1 cellular context compared by ENCODE assay signal in genomic region chr20:57680131-57680716, GRCh38.
A peak's percentile ranks its signal among the peaks of the same experiment; 100 is the strongest.
TF ChIP-seq lines count a peak whose summit lies in the region.

No MANE protein-coding gene starts in this region.

TF ChIP-seq in GM12878, 131 proteins besides CTCF, POLR2A, EP300 and RAD21 (continued from another document and continues in another):
- TF ChIP-seq ZBED1 (IDR thresholded peaks at IDR 0.05; ENCODE audit: borderline replicate concordance) (peak; percentile 64; the same call in 1 of the 2 replicates), NFYA (IDR thresholded peaks at IDR 0.05; ENCODE audit: borderline replicate concordance, low read depth, low read length) (no peak), SREBF2 (IDR thresholded peaks at IDR 0.05; ENCODE audit: low read length) (no peak), RBBP5 (conservative IDR thresholded peaks at IDR 0.05) (no peak), EGR1 (IDR thresholded peaks at IDR 0.05; ENCODE audit: borderline replicate concordance in 1 of 2, low read depth in 2 of 2, low read length in 2 of 2) (peak in 1 of 2 experiments; percentile 77; a peak in 2 of 3 replicates), IRF4 (IDR thresholded peaks at IDR 0.05; ENCODE audit: low read depth, low read length) (peak; percentile 60; the same call in 1 of the 2 replicates), IKZF1 (conservative IDR thresholded peaks at IDR 0.05) (peak; percentile 90), CREB1 (IDR thresholded peaks at IDR 0.05; ENCODE audit: low read depth) (0 out of 2 replicates have a peak, but pooled peaks have one; percentile 20), ZSCAN29 (IDR thresholded peaks at IDR 0.05) (peak; percentile 65; the same call in 1 of the 2 replicates), NFIC (IDR thresholded peaks at IDR 0.05; ENCODE audit: low read depth, low read length) (peak; percentile 79), CEBPB (IDR thresholded peaks at IDR 0.05; ENCODE audit: borderline replicate concordance in 1 of 2, low read depth in 2 of 2, low read length in 2 of 2) (0 out of 4 replicates have a peak, but pooled peaks of 1 of the 2 experiments have one; percentile 7), PAX5 (IDR thresholded peaks at IDR 0.05; ENCODE audit: borderline replicate concordance, low read depth, low read length) (peak; percentile 94), PBX3 (IDR thresholded peaks at IDR 0.05; ENCODE audit: insufficient replicate concordance, low read depth, low read length) (no peak), POU2F2 (IDR thresholded peaks at IDR 0.05; ENCODE audit: borderline replicate concordance, low read depth, low read length) (peak; percentile 71; the same call in 1 of the 3 replicates), ESRRA (IDR thresholded peaks at IDR 0.05; ENCODE audit: low read length) (no peak), EZH2 (IDR thresholded peaks at IDR 0.05; ENCODE audit: borderline replicate concordance, control insufficient read depth, low read depth, low read length) (no peak), ZNF217 (IDR thresholded peaks at IDR 0.05) (0 out of 2 replicates have a peak, but pooled peaks have one; percentile 28), WRNIP1 (IDR thresholded peaks at IDR 0.05; ENCODE audit: borderline replicate concordance, low read depth, low read length) (no peak), RB1 (IDR thresholded peaks at IDR 0.05; ENCODE audit: borderline replicate concordance) (no peak), CHD1 (IDR thresholded peaks at IDR 0.05; ENCODE audit: low read depth, low read length) (no peak), RUNX3 (IDR thresholded peaks at IDR 0.05; ENCODE audit: low read length) (peak; percentile 96), MTA3 (IDR thresholded peaks at IDR 0.05; ENCODE audit: borderline replicate concordance, low read length) (0 out of 2 replicates have a peak, but pooled peaks have one; percentile 68), KAT2A (conservative IDR thresholded peaks at IDR 0.05; ENCODE audit: control insufficient read depth, low read depth, low read length) (no peak)
- TF ChIP-seq, protein P1, sequence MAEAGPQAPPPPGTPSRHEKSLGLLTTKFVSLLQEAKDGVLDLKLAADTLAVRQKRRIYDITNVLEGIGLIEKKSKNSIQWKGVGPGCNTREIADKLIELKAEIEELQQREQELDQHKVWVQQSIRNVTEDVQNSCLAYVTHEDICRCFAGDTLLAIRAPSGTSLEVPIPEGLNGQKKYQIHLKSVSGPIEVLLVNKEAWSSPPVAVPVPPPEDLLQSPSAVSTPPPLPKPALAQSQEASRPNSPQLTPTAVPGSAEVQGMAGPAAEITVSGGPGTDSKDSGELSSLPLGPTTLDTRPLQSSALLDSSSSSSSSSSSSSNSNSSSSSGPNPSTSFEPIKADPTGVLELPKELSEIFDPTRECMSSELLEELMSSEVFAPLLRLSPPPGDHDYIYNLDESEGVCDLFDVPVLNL (IDR thresholded peaks at IDR 0.05; ENCODE audit: low read depth, low read length), result no peak
- TF ChIP-seq, protein P2, sequence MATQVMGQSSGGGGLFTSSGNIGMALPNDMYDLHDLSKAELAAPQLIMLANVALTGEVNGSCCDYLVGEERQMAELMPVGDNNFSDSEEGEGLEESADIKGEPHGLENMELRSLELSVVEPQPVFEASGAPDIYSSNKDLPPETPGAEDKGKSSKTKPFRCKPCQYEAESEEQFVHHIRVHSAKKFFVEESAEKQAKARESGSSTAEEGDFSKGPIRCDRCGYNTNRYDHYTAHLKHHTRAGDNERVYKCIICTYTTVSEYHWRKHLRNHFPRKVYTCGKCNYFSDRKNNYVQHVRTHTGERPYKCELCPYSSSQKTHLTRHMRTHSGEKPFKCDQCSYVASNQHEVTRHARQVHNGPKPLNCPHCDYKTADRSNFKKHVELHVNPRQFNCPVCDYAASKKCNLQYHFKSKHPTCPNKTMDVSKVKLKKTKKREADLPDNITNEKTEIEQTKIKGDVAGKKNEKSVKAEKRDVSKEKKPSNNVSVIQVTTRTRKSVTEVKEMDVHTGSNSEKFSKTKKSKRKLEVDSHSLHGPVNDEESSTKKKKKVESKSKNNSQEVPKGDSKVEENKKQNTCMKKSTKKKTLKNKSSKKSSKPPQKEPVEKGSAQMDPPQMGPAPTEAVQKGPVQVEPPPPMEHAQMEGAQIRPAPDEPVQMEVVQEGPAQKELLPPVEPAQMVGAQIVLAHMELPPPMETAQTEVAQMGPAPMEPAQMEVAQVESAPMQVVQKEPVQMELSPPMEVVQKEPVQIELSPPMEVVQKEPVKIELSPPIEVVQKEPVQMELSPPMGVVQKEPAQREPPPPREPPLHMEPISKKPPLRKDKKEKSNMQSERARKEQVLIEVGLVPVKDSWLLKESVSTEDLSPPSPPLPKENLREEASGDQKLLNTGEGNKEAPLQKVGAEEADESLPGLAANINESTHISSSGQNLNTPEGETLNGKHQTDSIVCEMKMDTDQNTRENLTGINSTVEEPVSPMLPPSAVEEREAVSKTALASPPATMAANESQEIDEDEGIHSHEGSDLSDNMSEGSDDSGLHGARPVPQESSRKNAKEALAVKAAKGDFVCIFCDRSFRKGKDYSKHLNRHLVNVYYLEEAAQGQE (IDR thresholded peaks at IDR 0.05; ENCODE audit: low read depth, low read length), result no peak
- TF ChIP-seq, protein P3, sequence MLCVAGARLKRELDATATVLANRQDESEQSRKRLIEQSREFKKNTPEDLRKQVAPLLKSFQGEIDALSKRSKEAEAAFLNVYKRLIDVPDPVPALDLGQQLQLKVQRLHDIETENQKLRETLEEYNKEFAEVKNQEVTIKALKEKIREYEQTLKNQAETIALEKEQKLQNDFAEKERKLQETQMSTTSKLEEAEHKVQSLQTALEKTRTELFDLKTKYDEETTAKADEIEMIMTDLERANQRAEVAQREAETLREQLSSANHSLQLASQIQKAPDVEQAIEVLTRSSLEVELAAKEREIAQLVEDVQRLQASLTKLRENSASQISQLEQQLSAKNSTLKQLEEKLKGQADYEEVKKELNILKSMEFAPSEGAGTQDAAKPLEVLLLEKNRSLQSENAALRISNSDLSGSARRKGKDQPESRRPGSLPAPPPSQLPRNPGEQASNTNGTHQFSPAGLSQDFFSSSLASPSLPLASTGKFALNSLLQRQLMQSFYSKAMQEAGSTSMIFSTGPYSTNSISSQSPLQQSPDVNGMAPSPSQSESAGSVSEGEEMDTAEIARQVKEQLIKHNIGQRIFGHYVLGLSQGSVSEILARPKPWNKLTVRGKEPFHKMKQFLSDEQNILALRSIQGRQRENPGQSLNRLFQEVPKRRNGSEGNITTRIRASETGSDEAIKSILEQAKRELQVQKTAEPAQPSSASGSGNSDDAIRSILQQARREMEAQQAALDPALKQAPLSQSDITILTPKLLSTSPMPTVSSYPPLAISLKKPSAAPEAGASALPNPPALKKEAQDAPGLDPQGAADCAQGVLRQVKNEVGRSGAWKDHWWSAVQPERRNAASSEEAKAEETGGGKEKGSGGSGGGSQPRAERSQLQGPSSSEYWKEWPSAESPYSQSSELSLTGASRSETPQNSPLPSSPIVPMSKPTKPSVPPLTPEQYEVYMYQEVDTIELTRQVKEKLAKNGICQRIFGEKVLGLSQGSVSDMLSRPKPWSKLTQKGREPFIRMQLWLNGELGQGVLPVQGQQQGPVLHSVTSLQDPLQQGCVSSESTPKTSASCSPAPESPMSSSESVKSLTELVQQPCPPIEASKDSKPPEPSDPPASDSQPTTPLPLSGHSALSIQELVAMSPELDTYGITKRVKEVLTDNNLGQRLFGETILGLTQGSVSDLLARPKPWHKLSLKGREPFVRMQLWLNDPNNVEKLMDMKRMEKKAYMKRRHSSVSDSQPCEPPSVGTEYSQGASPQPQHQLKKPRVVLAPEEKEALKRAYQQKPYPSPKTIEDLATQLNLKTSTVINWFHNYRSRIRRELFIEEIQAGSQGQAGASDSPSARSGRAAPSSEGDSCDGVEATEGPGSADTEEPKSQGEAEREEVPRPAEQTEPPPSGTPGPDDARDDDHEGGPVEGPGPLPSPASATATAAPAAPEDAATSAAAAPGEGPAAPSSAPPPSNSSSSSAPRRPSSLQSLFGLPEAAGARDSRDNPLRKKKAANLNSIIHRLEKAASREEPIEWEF (IDR thresholded peaks at IDR 0.05; ENCODE audit: insufficient replicate concordance, low read depth, low read length), result no peak
- TF ChIP-seq, protein P4, sequence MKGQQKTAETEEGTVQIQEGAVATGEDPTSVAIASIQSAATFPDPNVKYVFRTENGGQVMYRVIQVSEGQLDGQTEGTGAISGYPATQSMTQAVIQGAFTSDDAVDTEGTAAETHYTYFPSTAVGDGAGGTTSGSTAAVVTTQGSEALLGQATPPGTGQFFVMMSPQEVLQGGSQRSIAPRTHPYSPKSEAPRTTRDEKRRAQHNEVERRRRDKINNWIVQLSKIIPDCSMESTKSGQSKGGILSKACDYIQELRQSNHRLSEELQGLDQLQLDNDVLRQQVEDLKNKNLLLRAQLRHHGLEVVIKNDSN (IDR thresholded peaks at IDR 0.05; ENCODE audit: borderline replicate concordance, extremely low read length, insufficient read depth, low read depth, low read length), result no peak
- TF ChIP-seq, protein P5, sequence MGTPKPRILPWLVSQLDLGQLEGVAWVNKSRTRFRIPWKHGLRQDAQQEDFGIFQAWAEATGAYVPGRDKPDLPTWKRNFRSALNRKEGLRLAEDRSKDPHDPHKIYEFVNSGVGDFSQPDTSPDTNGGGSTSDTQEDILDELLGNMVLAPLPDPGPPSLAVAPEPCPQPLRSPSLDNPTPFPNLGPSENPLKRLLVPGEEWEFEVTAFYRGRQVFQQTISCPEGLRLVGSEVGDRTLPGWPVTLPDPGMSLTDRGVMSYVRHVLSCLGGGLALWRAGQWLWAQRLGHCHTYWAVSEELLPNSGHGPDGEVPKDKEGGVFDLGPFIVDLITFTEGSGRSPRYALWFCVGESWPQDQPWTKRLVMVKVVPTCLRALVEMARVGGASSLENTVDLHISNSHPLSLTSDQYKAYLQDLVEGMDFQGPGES (IDR thresholded peaks at IDR 0.05), result no peak
- TF ChIP-seq, protein P6, sequence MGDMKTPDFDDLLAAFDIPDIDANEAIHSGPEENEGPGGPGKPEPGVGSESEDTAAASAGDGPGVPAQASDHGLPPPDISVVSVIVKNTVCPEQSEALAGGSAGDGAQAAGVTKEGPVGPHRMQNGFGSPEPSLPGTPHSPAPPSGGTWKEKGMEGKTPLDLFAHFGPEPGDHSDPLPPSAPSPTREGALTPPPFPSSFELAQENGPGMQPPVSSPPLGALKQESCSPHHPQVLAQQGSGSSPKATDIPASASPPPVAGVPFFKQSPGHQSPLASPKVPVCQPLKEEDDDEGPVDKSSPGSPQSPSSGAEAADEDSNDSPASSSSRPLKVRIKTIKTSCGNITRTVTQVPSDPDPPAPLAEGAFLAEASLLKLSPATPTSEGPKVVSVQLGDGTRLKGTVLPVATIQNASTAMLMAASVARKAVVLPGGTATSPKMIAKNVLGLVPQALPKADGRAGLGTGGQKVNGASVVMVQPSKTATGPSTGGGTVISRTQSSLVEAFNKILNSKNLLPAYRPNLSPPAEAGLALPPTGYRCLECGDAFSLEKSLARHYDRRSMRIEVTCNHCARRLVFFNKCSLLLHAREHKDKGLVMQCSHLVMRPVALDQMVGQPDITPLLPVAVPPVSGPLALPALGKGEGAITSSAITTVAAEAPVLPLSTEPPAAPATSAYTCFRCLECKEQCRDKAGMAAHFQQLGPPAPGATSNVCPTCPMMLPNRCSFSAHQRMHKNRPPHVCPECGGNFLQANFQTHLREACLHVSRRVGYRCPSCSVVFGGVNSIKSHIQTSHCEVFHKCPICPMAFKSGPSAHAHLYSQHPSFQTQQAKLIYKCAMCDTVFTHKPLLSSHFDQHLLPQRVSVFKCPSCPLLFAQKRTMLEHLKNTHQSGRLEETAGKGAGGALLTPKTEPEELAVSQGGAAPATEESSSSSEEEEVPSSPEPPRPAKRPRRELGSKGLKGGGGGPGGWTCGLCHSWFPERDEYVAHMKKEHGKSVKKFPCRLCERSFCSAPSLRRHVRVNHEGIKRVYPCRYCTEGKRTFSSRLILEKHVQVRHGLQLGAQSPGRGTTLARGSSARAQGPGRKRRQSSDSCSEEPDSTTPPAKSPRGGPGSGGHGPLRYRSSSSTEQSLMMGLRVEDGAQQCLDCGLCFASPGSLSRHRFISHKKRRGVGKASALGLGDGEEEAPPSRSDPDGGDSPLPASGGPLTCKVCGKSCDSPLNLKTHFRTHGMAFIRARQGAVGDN (IDR thresholded peaks at IDR 0.05), result no peak
- TF ChIP-seq, protein P7, sequence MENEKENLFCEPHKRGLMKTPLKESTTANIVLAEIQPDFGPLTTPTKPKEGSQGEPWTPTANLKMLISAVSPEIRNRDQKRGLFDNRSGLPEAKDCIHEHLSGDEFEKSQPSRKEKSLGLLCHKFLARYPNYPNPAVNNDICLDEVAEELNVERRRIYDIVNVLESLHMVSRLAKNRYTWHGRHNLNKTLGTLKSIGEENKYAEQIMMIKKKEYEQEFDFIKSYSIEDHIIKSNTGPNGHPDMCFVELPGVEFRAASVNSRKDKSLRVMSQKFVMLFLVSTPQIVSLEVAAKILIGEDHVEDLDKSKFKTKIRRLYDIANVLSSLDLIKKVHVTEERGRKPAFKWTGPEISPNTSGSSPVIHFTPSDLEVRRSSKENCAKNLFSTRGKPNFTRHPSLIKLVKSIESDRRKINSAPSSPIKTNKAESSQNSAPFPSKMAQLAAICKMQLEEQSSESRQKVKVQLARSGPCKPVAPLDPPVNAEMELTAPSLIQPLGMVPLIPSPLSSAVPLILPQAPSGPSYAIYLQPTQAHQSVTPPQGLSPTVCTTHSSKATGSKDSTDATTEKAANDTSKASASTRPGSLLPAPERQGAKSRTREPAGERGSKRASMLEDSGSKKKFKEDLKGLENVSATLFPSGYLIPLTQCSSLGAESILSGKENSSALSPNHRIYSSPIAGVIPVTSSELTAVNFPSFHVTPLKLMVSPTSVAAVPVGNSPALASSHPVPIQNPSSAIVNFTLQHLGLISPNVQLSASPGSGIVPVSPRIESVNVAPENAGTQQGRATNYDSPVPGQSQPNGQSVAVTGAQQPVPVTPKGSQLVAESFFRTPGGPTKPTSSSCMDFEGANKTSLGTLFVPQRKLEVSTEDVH (IDR thresholded peaks at IDR 0.05; ENCODE audit: low read depth, partially characterized antibody), result no peak
- TF ChIP-seq, protein P8, sequence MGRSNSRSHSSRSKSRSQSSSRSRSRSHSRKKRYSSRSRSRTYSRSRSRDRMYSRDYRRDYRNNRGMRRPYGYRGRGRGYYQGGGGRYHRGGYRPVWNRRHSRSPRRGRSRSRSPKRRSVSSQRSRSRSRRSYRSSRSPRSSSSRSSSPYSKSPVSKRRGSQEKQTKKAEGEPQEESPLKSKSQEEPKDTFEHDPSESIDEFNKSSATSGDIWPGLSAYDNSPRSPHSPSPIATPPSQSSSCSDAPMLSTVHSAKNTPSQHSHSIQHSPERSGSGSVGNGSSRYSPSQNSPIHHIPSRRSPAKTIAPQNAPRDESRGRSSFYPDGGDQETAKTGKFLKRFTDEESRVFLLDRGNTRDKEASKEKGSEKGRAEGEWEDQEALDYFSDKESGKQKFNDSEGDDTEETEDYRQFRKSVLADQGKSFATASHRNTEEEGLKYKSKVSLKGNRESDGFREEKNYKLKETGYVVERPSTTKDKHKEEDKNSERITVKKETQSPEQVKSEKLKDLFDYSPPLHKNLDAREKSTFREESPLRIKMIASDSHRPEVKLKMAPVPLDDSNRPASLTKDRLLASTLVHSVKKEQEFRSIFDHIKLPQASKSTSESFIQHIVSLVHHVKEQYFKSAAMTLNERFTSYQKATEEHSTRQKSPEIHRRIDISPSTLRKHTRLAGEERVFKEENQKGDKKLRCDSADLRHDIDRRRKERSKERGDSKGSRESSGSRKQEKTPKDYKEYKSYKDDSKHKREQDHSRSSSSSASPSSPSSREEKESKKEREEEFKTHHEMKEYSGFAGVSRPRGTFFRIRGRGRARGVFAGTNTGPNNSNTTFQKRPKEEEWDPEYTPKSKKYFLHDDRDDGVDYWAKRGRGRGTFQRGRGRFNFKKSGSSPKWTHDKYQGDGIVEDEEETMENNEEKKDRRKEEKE (IDR thresholded peaks at IDR 0.05), result no peak
